Comparison of ENCODE assay signal across 9 cellular contexts in the genomic region with DNA sequence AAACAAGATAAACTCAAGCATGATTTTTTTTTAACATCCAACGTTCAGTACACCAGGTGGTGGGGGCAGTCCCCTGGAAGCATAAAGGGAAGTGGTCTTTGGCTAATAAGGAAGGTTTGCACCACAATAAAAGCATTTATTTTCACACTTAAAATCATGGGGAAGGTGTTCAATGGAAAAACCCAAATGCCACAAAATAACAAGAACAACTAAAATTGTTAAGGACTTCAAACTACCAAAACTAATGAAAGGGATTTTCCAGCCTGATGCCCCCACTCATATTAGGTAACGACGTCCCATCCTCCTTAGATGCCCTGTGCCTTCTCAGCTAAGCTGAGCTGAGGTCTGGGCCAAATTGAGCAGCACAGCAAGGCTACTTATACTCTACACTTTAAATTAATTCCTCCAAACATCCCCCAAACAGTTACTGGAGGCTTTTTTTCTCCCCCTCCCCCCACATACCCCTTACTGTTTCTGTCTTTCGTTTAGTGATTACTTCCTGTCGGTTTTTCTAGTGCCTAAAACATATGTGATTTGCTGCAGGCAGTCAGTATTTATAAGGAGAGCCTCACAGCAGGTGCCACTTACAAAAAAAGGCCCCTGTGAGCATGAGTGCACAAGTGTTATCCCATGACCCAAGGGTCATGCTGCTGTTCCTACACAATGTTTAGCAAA.
A peak's percentile ranks its signal among the peaks of the same experiment; 100 is the strongest.
DNase-seq lines count a peak whose midpoint lies in the region; ATAC-seq lines count a peak whose summit lies in the region.
"Had no signal": no experiment of that assay in that cellular context is flagged by ENCODE, and none has a peak within 500 bp of the region (broad histone marks: within the 10 kb centered on the region; RNA-seq: fewer than 3 reads in every experiment).

No MANE protein-coding gene starts in this region.

- H3K4me3 ChIP-seq in iPS-20b (ENCODE audit: low read length) (no peak overlapping the region), aorta (ENCODE audit: low read length in 2 of 2) (no peak overlapping the region)

- H3K36me3 ChIP-seq in KOPT-K1 (ENCODE audit: insufficient read depth, low read length) (no peaks in the 10 kb centered on the region), iPS-20b (ENCODE audit: insufficient read depth, low read depth, low read length) (no peaks in the 10 kb centered on the region), aorta (ENCODE audit: control insufficient read depth in 1 of 2, insufficient read depth in 2 of 2, low read length in 1 of 2) (no peaks in the 10 kb centered on the region)

- DNase-seq in aorta (no peak), GDM1 (lab: John Stamatoyannopoulos, UW) (no peak), posterior vena cava (ENCODE audit: low spot score) (no peak)
- no peak for DNase-seq in activated naive CD4-positive, alpha-beta T cell treated with Interleukin-2 at 50 U/mL for 16 hours
- DNase-seq: small intestine had no signal

- intact Hi-C loops in aorta (cut with DNase I), result no loop called here
- intact Hi-C loops in posterior vena cava (cut with DNase I), result no loop called here

- H3K4me1 ChIP-seq in iPS-20b (ENCODE audit: insufficient read depth, low read length) (peaks cover 56% of the 10 kb centered on the region), aorta (ENCODE audit: control insufficient read depth in 1 of 2, insufficient read depth in 2 of 2, low read length in 2 of 2) (no peaks in the 10 kb centered on the region)

- H3K9me3 ChIP-seq in KOPT-K1 (ENCODE audit: insufficient read depth, low read length, poor library complexity, severe bottlenecking) (no peaks in the 10 kb centered on the region), iPS-20b (ENCODE audit: insufficient read depth, low read depth, low read length) (no peaks in the 10 kb centered on the region), aorta (ENCODE audit: control insufficient read depth, low read length) (no peaks in the 10 kb centered on the region)

- peak overlapping the region; percentile 47; the same call in 1 of the 2 replicates for H3K9ac ChIP-seq in iPS-20b (ENCODE audit: low read depth, low read length)

- WGBS in aorta, 2 donors, result 65 to 74% methylated on average over 5 of the region's 5 CpGs

- ATAC-seq in GM18868 (IDR thresholded peaks at IDR 0.05; ENCODE audit: unreplicated experiment) (peak; percentile 64), HG02571 (IDR thresholded peaks at IDR 0.05; ENCODE audit: unreplicated experiment) (peak; percentile 60), aorta (ENCODE audit: low FRiP score) (no peak)

- no peaks in the 10 kb centered on the region for H3K27me3 ChIP-seq in iPS-20b (ENCODE audit: insufficient read depth, low read length)
- no peaks in the 10 kb centered on the region for H3K27me3 ChIP-seq in aorta (ENCODE audit: control insufficient read depth in 1 of 2, insufficient read depth in 2 of 2, low read length in 1 of 2)

- H3K27ac ChIP-seq in KOPT-K1 (ENCODE audit: low read depth, low read length, poor library complexity, severe bottlenecking), result peak overlapping the region; percentile 59
- H3K27ac ChIP-seq in iPS-20b (ENCODE audit: low read length), result peak overlapping the region; percentile 38
- H3K27ac ChIP-seq in aorta (ENCODE audit: low read depth in 1 of 2, low read length in 2 of 2), result no peak overlapping the region

Comparison
In these comparisons a context has a peak if more than half of its experiments do, and no peak if none do; other contexts are left out.
1. H3K27ac ChIP-seq: peak in KOPT-K1 (single experiment) and iPS-20b (single experiment); none in aorta (0 of 2).